2 cellular contexts compared by ENCODE assay signal in genomic region chr2:162342841-162343240, GRCh38.
TF ChIP-seq lines count a peak whose summit lies in the region.

No MANE protein-coding gene starts in this region.

TF ChIP-seq in SK-N-SH, 30 proteins besides CTCF, POLR2A, EP300 and RAD21 (continued from another document):
- TF ChIP-seq REST (IDR thresholded peaks at IDR 0.05; ENCODE audit: low read depth, low read length), result no peak
- TF ChIP-seq NRF1 (IDR thresholded peaks at IDR 0.05; ENCODE audit: low read depth, low read length), result no peak

TF ChIP-seq in SK-N-SH treated with all-trans-retinoic acid at 6 μM for 48 hours, 23 proteins besides CTCF, POLR2A, EP300 and RAD21 (continued from another document):
- TF ChIP-seq CREB5 (CRISPR knock-in tag; IDR thresholded peaks at IDR 0.05; ENCODE audit: low read depth), result no peak
- TF ChIP-seq OSR1 (CRISPR knock-in tag; IDR thresholded peaks at IDR 0.05), result no peak
